22 cellular contexts compared by ENCODE assay signal in genomic region chr17:14986127-14986526, GRCh38.
"Had no signal": no experiment of that assay in that cellular context is flagged by ENCODE, and none has a peak within 500 bp of the region (broad histone marks: within the 10 kb centered on the region; RNA-seq: fewer than 3 reads in every experiment).

No MANE protein-coding gene starts in this region.

- H3K9me3 ChIP-seq: stomach, thyroid gland, vagina had no signal

- ATAC-seq: left ventricle myocardium superior; naive thymus-derived CD4-positive, alpha-beta T cell; sciatic nerve; stimulated activated effector memory CD8-positive, alpha-beta T cell treated with anti-CD3 and anti-CD28 coated beads, Interleukin-12 subunit alpha, Interleukin-12 subunit beta, amount 100 ng/mL, for 72 hours had no signal

- H3K27me3 ChIP-seq: neural progenitor cell, thyroid gland, vagina had no signal

- H3K36me3 Mint-ChIP-seq: immature natural killer cell; neural progenitor cell; stimulated activated effector memory CD8-positive, alpha-beta T cell treated with anti-CD3 and anti-CD28 coated beads, Interleukin-12 subunit alpha, Interleukin-12 subunit beta, amount 100 ng/mL, for 72 hours had no signal

- H3K4me3 ChIP-seq: dorsolateral prefrontal cortex, lung, neural progenitor cell, stomach, thyroid gland, vagina had no signal

- H3K4me1 Mint-ChIP-seq: immature natural killer cell; naive thymus-derived CD4-positive, alpha-beta T cell; nephron; neural progenitor cell; stimulated activated effector memory CD8-positive, alpha-beta T cell treated with anti-CD3 and anti-CD28 coated beads, Interleukin-12 subunit alpha, Interleukin-12 subunit beta, amount 100 ng/mL, for 72 hours had no signal

- H3K4me3 Mint-ChIP-seq: immature natural killer cell; naive thymus-derived CD4-positive, alpha-beta T cell; nephron; neural progenitor cell; stimulated activated effector memory CD8-positive, alpha-beta T cell treated with anti-CD3 and anti-CD28 coated beads, Interleukin-12 subunit alpha, Interleukin-12 subunit beta, amount 100 ng/mL, for 72 hours had no signal

- DNase-seq: dorsolateral prefrontal cortex; effector CD4-positive, alpha-beta T cell; hypothalamus; immature natural killer cell; left ventricle myocardium superior; mesendoderm; midbrain; naive thymus-derived CD4-positive, alpha-beta T cell; stimulated activated CD4-positive, alpha-beta T cell treated with anti-CD3 and anti-CD28 coated beads, Interleukin-2, amount 100 ng/mL, for 24 hours; stimulated activated CD4-positive, alpha-beta T cell treated with anti-CD3 and anti-CD28 coated beads, Interleukin-4, amount 100 ng/mL, for 24 hours; stimulated activated naive CD4-positive, alpha-beta T cell treated with Interleukin-2 at 50 U/mL for 16 hours; stomach; thyroid gland; trophoblast cell had no signal

- H3K4me1 ChIP-seq: neural progenitor cell, parathyroid adenoma, stomach, thyroid gland, vagina had no signal

- H3K9me3 Mint-ChIP-seq: nephron; neural progenitor cell; stimulated activated effector memory CD8-positive, alpha-beta T cell treated with anti-CD3 and anti-CD28 coated beads, Interleukin-12 subunit alpha, Interleukin-12 subunit beta, amount 100 ng/mL, for 72 hours had no signal

- H3K27ac Mint-ChIP-seq: immature natural killer cell; naive thymus-derived CD4-positive, alpha-beta T cell; nephron; neural progenitor cell; progenitor cell of endocrine pancreas; stimulated activated effector memory CD8-positive, alpha-beta T cell treated with anti-CD3 and anti-CD28 coated beads, Interleukin-12 subunit alpha, Interleukin-12 subunit beta, amount 100 ng/mL, for 72 hours had no signal

- H3K27ac ChIP-seq: dorsolateral prefrontal cortex, neural progenitor cell, parathyroid adenoma, stomach, thyroid gland, vagina had no signal

- H3K36me3 ChIP-seq: neural progenitor cell, stomach, thyroid gland, vagina had no signal
